Comparison of ENCODE assay signal across 12 cellular contexts in genomic region chr17:1636732-1637285, GRCh38. TPM values are rescaled to one million over a fixed set of nuclear protein-coding genes. Genes with fewer than 3 reads are reported as not detected.
DNase-seq lines count a peak whose midpoint lies in the region; TF ChIP-seq lines count a peak whose summit lies in the region.
"Had no signal": no experiment of that assay in that cellular context is flagged by ENCODE, and none has a peak within 500 bp of the region (broad histone marks: within the 10 kb centered on the region; RNA-seq: fewer than 3 reads in every experiment).

No MANE protein-coding gene starts in this region.

- H3K9me3 ChIP-seq in osteoblast (ENCODE audit: low read depth, low read length) (no peaks in the 10 kb centered on the region), esophagus squamous epithelium (no peaks in the 10 kb centered on the region)
- H3K9me3 ChIP-seq: BLaER1 treated with 17β-estradiol and CSF1 and Interleukin-3, amounts not matched to agents 10 nM and 100 nM had no signal

- CTCF ChIA-PET in activated CD4-positive, alpha-beta T cell treated with anti-CD3 and anti-CD28 coated beads, Interleukin-2, amount 10 ng/mL, durations not matched to agents 7 days and 5 days (lab: Charles Lee), result interaction anchor here (1.1 to 1.4 kb wide), 2 partner anchors 9 to 12 kb away, joined by 3 read pairs; partner anchors contain the start of gene SCARF1

- 75 to 80% methylated on average over 9 to 14 of the region's 15 CpGs for WGBS in esophagus squamous epithelium, 2 donors

- no peak overlapping the region for H3K4me2 ChIP-seq in osteoblast (ENCODE audit: insufficient read depth, low read length)
- H3K4me2 ChIP-seq: BLaER1 treated with 17β-estradiol and CSF1 and Interleukin-3, amounts not matched to agents 10 nM and 100 nM had no signal

- H3K27me3 ChIP-seq in osteoblast (ENCODE audit: insufficient read depth, low read length) (no peaks in the 10 kb centered on the region), esophagus squamous epithelium (no peaks in the 10 kb centered on the region)
- H3K27me3 ChIP-seq: BLaER1 treated with 17β-estradiol and CSF1 and Interleukin-3, amounts not matched to agents 10 nM and 100 nM had no signal

- H3K9me3 Mint-ChIP-seq in activated CD4-positive, alpha-beta T cell treated with anti-CD3 and anti-CD28 coated beads, Interleukin-2, amount 10 ng/mL, durations not matched to agents 7 days and 5 days, result no peaks in the 10 kb centered on the region
- no peaks in the 10 kb centered on the region for H3K9me3 Mint-ChIP-seq in IgD-negative memory B cell
- no peaks in the 10 kb centered on the region for H3K9me3 Mint-ChIP-seq in endothelial cell (ENCODE audit: unreplicated experiment)
- H3K9me3 Mint-ChIP-seq: CD4-positive, CD25-positive, alpha-beta regulatory T cell had no signal

- H3K36me3 Mint-ChIP-seq in activated CD4-positive, alpha-beta T cell treated with anti-CD3 and anti-CD28 coated beads, Interleukin-2, amount 10 ng/mL, durations not matched to agents 7 days and 5 days (ENCODE audit: low read depth), result no peaks in the 10 kb centered on the region
- H3K36me3 Mint-ChIP-seq in IgD-negative memory B cell (no peaks in the 10 kb centered on the region), endothelial cell (ENCODE audit: low read depth, unreplicated experiment) (peaks cover 31% of the 10 kb centered on the region)
- H3K36me3 Mint-ChIP-seq: CD4-positive, CD25-positive, alpha-beta regulatory T cell had no signal

- H3K27ac ChIP-seq in osteoblast (ENCODE audit: low read depth, low read length) (no peak overlapping the region), esophagus squamous epithelium (no peak overlapping the region)
- H3K27ac ChIP-seq: BLaER1 treated with 17β-estradiol and CSF1 and Interleukin-3, amounts not matched to agents 10 nM and 100 nM had no signal

- H2AFZ ChIP-seq in osteoblast (ENCODE audit: low read length), result no peak overlapping the region

- POLR2A ChIA-PET in activated CD4-positive, alpha-beta T cell treated with anti-CD3 and anti-CD28 coated beads, Interleukin-2, amount 10 ng/mL, durations not matched to agents 7 days and 5 days (lab: Charles Lee), result no interaction called here

- TF ChIP-seq POLR2A in esophagus squamous epithelium (IDR thresholded peaks at IDR 0.05), result no peak

- H3K79me2 ChIP-seq in osteoblast (ENCODE audit: insufficient read depth, low read length), result no peaks in the 10 kb centered on the region

- TF ChIP-seq CTCF in endothelial cell (IDR thresholded peaks at IDR 0.05; ENCODE audit: unreplicated experiment) (no peak), osteoblast (IDR thresholded peaks at IDR 0.05; ENCODE audit: extremely low read depth, low read depth, low read length) (no peak), esophagus squamous epithelium (IDR thresholded peaks at IDR 0.05) (no peak)

- H4K20me1 ChIP-seq in osteoblast (ENCODE audit: insufficient read depth, low read length), result no peaks in the 10 kb centered on the region

- H3K4me1 ChIP-seq in osteoblast (ENCODE audit: insufficient read depth, low read length) (no peaks in the 10 kb centered on the region), esophagus squamous epithelium (peaks cover 0 to 12% (median 0%) of the 10 kb centered on the region in 3 donors)

- no peak overlapping the region for H3K4me3 Mint-ChIP-seq in activated CD4-positive, alpha-beta T cell treated with anti-CD3 and anti-CD28 coated beads, Interleukin-2, amount 10 ng/mL, durations not matched to agents 7 days and 5 days
- no peak overlapping the region for H3K4me3 Mint-ChIP-seq in IgD-negative memory B cell
- H3K4me3 Mint-ChIP-seq in endothelial cell (ENCODE audit: unreplicated experiment), result peak overlapping the region; percentile 67

- H3K4me1 Mint-ChIP-seq in activated CD4-positive, alpha-beta T cell treated with anti-CD3 and anti-CD28 coated beads, Interleukin-2, amount 10 ng/mL, durations not matched to agents 7 days and 5 days, result no peaks in the 10 kb centered on the region
- H3K4me1 Mint-ChIP-seq in IgD-negative memory B cell, result peaks cover 1 to 11% (median 4%) of the 10 kb centered on the region in 3 donors
- peaks cover 14% of the 10 kb centered on the region for H3K4me1 Mint-ChIP-seq in endothelial cell (ENCODE audit: unreplicated experiment)
- H3K4me1 Mint-ChIP-seq: CD4-positive, CD25-positive, alpha-beta regulatory T cell had no signal

- H3K4me3 ChIP-seq in osteoblast (ENCODE audit: insufficient read depth, low read length) (no peak overlapping the region), esophagus squamous epithelium (no peak overlapping the region)
- H3K4me3 ChIP-seq: BLaER1 treated with 17β-estradiol and CSF1 and Interleukin-3, amounts not matched to agents 10 nM and 100 nM had no signal

- intact Hi-C loops in esophagus squamous epithelium (cut with DNase I), result no loop called here

- no peak for DNase-seq in activated CD4-positive, alpha-beta T cell treated with anti-CD3 and anti-CD28 coated beads, Interleukin-2, amount 10 ng/mL, durations not matched to agents 7 days and 5 days
- no peak for DNase-seq in activated CD4-positive, alpha-beta T cell treated with anti-CD3 and anti-CD28 coated beads for 1 hour
- no peak for DNase-seq in endothelial cell (ENCODE audit: low spot score)
- DNase-seq in osteoblast (ENCODE audit: insufficient read length, low spot score, missing footprints), result peak; percentile 51
- DNase-seq in activated naive CD4-positive, alpha-beta T cell treated with Interleukin-2 at 50 U/mL for 16 hours, result no peak
- DNase-seq in esophagus squamous epithelium (lab: John Stamatoyannopoulos, UW), result no peak
- no peak for DNase-seq in NK-92 treated with Interleukin-12 subunit alpha and Interleukin-12 subunit beta, amount 100 ng/mL, for 24 hours (lab: John Stamatoyannopoulos, UW)
- DNase-seq: 8988T; AML-193; CD4-positive, CD25-positive, alpha-beta regulatory T cell had no signal

- peak overlapping the region; percentile 36 for H3K27ac Mint-ChIP-seq in activated CD4-positive, alpha-beta T cell treated with anti-CD3 and anti-CD28 coated beads, Interleukin-2, amount 10 ng/mL, durations not matched to agents 7 days and 5 days
- H3K27ac Mint-ChIP-seq in IgD-negative memory B cell (peak overlapping the region in 2 of 3 donors; percentile 2 to 25), endothelial cell (ENCODE audit: unreplicated experiment) (no peak overlapping the region)

- peaks cover under 1% of the 10 kb centered on the region for H3K27me3 Mint-ChIP-seq in activated CD4-positive, alpha-beta T cell treated with anti-CD3 and anti-CD28 coated beads, Interleukin-2, amount 10 ng/mL, durations not matched to agents 7 days and 5 days
- no peaks in the 10 kb centered on the region for H3K27me3 Mint-ChIP-seq in IgD-negative memory B cell
- H3K27me3 Mint-ChIP-seq in endothelial cell (ENCODE audit: unreplicated experiment), result peaks cover 15% of the 10 kb centered on the region
- H3K27me3 Mint-ChIP-seq: CD4-positive, CD25-positive, alpha-beta regulatory T cell had no signal

- H3K36me3 ChIP-seq in osteoblast (ENCODE audit: insufficient read depth, low read length) (no peaks in the 10 kb centered on the region), esophagus squamous epithelium (peaks cover 0 to 17% (median 0%) of the 10 kb centered on the region in 3 donors)

RNA-seq across cellular contexts. Expression of gene SLC43A2, which starts 8.2 kb away (rescaled TPM):
- under 1 TPM; 0.40 to 0.52 TPM for total RNA-seq in activated CD4-positive, alpha-beta T cell treated with anti-CD3 and anti-CD28 coated beads, Interleukin-2, amount 10 ng/mL, durations not matched to agents 7 days and 5 days
- polyA plus RNA-seq in IgD-negative memory B cell, result 27.3 TPM
- total RNA-seq in endothelial cell (ENCODE audit: unreplicated experiment) (71.4 TPM), osteoblast (4.4 and 5.4 TPM in 2 replicates), esophagus squamous epithelium (10 to 100 TPM in 1 of 4 donors, 1 to 10 TPM in 3; 2.5 to 12.4 (median 5.3) TPM)

RNA-seq across cellular contexts. Expression of gene SCARF1, which starts 8.7 kb away (rescaled TPM):
- total RNA-seq in activated CD4-positive, alpha-beta T cell treated with anti-CD3 and anti-CD28 coated beads, Interleukin-2, amount 10 ng/mL, durations not matched to agents 7 days and 5 days, result 1 to 10 TPM in 1 of 2 experiments, under 1 TPM in 1; 0.87 to 1.0 TPM
- 0.19 TPM for polyA plus RNA-seq in IgD-negative memory B cell
- total RNA-seq in endothelial cell (ENCODE audit: unreplicated experiment) (289 TPM), osteoblast (0.88 and 1.4 TPM in 2 replicates), esophagus squamous epithelium (1 to 10 TPM; 2.0 to 5.7 (median 3.3) TPM)

RNA-seq across cellular contexts. Expression of gene RILP, which starts 12.9 kb away (rescaled TPM):
- total RNA-seq in activated CD4-positive, alpha-beta T cell treated with anti-CD3 and anti-CD28 coated beads, Interleukin-2, amount 10 ng/mL, durations not matched to agents 7 days and 5 days, result 1 to 10 TPM; 2.6 to 3.9 TPM
- polyA plus RNA-seq in IgD-negative memory B cell, result 2.6 TPM
- total RNA-seq in endothelial cell (ENCODE audit: unreplicated experiment) (14.2 TPM), osteoblast (11.2 and 11.6 TPM in 2 replicates), esophagus squamous epithelium (10 to 100 TPM in 3 of 4 donors, 1 to 10 TPM in 1; 3.0 to 16.5 (median 13.9) TPM)

RNA-seq across cellular contexts. Expression of gene PRPF8, which starts 47.9 kb away (rescaled TPM):
- total RNA-seq in activated CD4-positive, alpha-beta T cell treated with anti-CD3 and anti-CD28 coated beads, Interleukin-2, amount 10 ng/mL, durations not matched to agents 7 days and 5 days, result 100 to 1,000 TPM; 302 to 316 TPM
- polyA plus RNA-seq in IgD-negative memory B cell, result 156 TPM
- total RNA-seq in endothelial cell (ENCODE audit: unreplicated experiment) (295 TPM), osteoblast (107 and 111 TPM in 2 replicates), esophagus squamous epithelium (100 to 1,000 TPM; 112 to 157 (median 145) TPM)

Comparison
In these comparisons a context has a peak if more than half of its experiments do, and no peak if none do; other contexts are left out.
1. RNA of gene SCARF1, which starts 8.7 kb away (total RNA-seq): 289 TPM in endothelial cell (single experiment); 2.0 to 5.7 TPM in esophagus squamous epithelium, 0.88 to 1.4 TPM in osteoblast and 0.87 to 1.0 TPM in activated CD4-positive, alpha-beta T cell treated with anti-CD3 and anti-CD28 coated beads, Interleukin-2, amount 10 ng/mL, durations not matched to agents 7 days and 5 days; every median in the first group is over 10 times any median in the second.